ENCODE assay signal across 8 cellular contexts in the genomic region with DNA sequence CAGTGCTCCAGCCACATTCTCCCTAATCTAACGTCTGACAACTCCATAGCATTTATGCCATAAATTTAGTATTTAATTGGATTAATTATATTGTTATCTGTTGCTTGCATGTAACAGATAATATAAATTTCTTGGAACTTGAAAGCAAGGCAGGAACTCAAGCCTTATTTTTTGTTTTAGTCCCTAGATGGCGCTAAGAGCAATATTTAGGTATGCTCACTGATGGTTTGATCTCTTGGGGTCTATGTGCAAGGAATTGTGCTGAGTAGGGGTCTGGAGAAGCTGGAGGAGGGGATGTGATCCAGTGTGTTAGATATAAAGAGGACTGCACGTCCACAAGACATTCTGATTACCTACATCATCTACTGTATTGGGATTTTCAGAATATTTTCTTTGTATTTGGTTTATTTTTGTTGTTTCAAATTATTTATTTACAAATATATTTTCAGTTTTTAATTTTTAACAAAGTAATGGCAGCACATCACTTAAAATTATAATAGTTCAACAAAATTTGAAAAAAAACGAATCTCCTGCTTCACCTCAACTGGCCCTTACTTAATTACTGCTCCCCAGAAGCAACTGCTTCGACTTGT. TPM values are rescaled to one million over a fixed set of nuclear protein-coding genes. Genes with fewer than 3 reads are reported as not detected.
DNase-seq lines count a peak whose midpoint lies in the region; ATAC-seq and TF ChIP-seq lines count a peak whose summit lies in the region.
"Had no signal": no experiment of that assay in that cellular context is flagged by ENCODE, and none has a peak within 500 bp of the region (broad histone marks: within the 10 kb centered on the region; RNA-seq: fewer than 3 reads in every experiment).

No MANE protein-coding gene starts in this region.

- H3K36me3 Mint-ChIP-seq in mesothelial cell of epicardium: no peaks in the 10 kb centered on the region

- no peak overlapping the region for H3K4me3 Mint-ChIP-seq in mesothelial cell of epicardium
- H3K4me3 Mint-ChIP-seq: stimulated activated naive CD8-positive, alpha-beta T cell treated with anti-CD3 and anti-CD28 coated beads, Interleukin-15, amount 100 ng/mL, for 72 hours had no signal

- H3K27me3 Mint-ChIP-seq in mesothelial cell of epicardium (ENCODE audit: low read depth): no peaks in the 10 kb centered on the region

- ATAC-seq in HG03521 (IDR thresholded peaks at IDR 0.05; ENCODE audit: unreplicated experiment): no peak
- ATAC-seq: stimulated activated naive CD8-positive, alpha-beta T cell treated with anti-CD3 and anti-CD28 coated beads, Interleukin-15, amount 100 ng/mL, for 72 hours had no signal

- H3F3A ChIP-seq in MM.1S (ENCODE audit: insufficient read depth, low read length): no peaks in the 10 kb centered on the region

- no peak overlapping the region for H3K27ac ChIP-seq in MM.1S (ENCODE audit: low read length)

- no peaks in the 10 kb centered on the region for H3K9me2 ChIP-seq in MM.1S (replicated peaks; ENCODE audit: insufficient read depth, low read length)

- H3K4me1 ChIP-seq in MM.1S (ENCODE audit: low read length): no peaks in the 10 kb centered on the region

- no peaks in the 10 kb centered on the region for H3K9me3 Mint-ChIP-seq in mesothelial cell of epicardium
- H3K9me3 Mint-ChIP-seq: stimulated activated naive CD8-positive, alpha-beta T cell treated with anti-CD3 and anti-CD28 coated beads, Interleukin-15, amount 100 ng/mL, for 72 hours had no signal

- no peaks in the 10 kb centered on the region for H3K27me3 ChIP-seq in MM.1S (replicated peaks; ENCODE audit: insufficient read depth, low read length)

- H3K4me2 ChIP-seq in MM.1S (ENCODE audit: low read depth, low read length): no peak overlapping the region

- H3K27ac Mint-ChIP-seq in mesothelial cell of epicardium: no peak overlapping the region
- H3K27ac Mint-ChIP-seq: stimulated activated naive CD8-positive, alpha-beta T cell treated with anti-CD3 and anti-CD28 coated beads, Interleukin-15, amount 100 ng/mL, for 72 hours had no signal

- no peaks in the 10 kb centered on the region for H3K79me2 ChIP-seq in MM.1S (ENCODE audit: low read length)

- no peaks in the 10 kb centered on the region for H4K20me1 ChIP-seq in MM.1S (ENCODE audit: insufficient read depth, low read length)

- no peaks in the 10 kb centered on the region for H3K9me3 ChIP-seq in MM.1S (replicated peaks; ENCODE audit: insufficient read depth, low read length)

- no peaks in the 10 kb centered on the region for H3K4me1 Mint-ChIP-seq in mesothelial cell of epicardium
- H3K4me1 Mint-ChIP-seq: stimulated activated naive CD8-positive, alpha-beta T cell treated with anti-CD3 and anti-CD28 coated beads, Interleukin-15, amount 100 ng/mL, for 72 hours had no signal

- no peak overlapping the region for H2AFZ ChIP-seq in MM.1S (ENCODE audit: low read length)

- H3K4me3 ChIP-seq in MM.1S (ENCODE audit: low read length) (no peak overlapping the region), WI38 (ENCODE audit: low read depth, low read length) (no peak overlapping the region)

- TF ChIP-seq CTCF in GM10266 (IDR thresholded peaks at IDR 0.05; ENCODE audit: control insufficient read depth, insufficient read depth, low read depth, missing control alignments) (peak; percentile 51), MM.1S (IDR thresholded peaks at IDR 0.05; ENCODE audit: low read length) (peak; percentile 55), WI38 (IDR thresholded peaks at IDR 0.05; ENCODE audit: low read depth, low read length) (peak; percentile 19; the same call in 1 of the 2 replicates), mesothelial cell of epicardium (IDR thresholded peaks at IDR 0.05; ENCODE audit: unreplicated experiment) (peak; percentile 33)

- no peak overlapping the region for H3K9ac ChIP-seq in MM.1S (ENCODE audit: low read length)

- no peaks in the 10 kb centered on the region for H3K36me3 ChIP-seq in MM.1S (replicated peaks; ENCODE audit: insufficient read depth, low read length)

- DNase-seq in GM10266 (ENCODE audit: extremely low spot score) (peak; percentile 56), MM.1S (peak; percentile 27), mesothelial cell of epicardium (ENCODE audit: low spot score in 2 of 2, unreplicated experiment in 2 of 2) (no peak), mesenteric fat pad (ENCODE audit: low spot score) (no peak)
- DNase-seq in activated T-cell treated with anti-CD3 and anti-CD28 coated beads, Interleukin-2, amount 50 U/mL, for 1 hour: no peak
- DNase-seq: stimulated activated naive CD8-positive, alpha-beta T cell treated with anti-CD3 and anti-CD28 coated beads, Interleukin-15, amount 100 ng/mL, for 72 hours had no signal

RNA-seq across cellular contexts. Expression of gene KATNAL2, which starts 32.8 kb away (rescaled TPM):
- 7.0 to 8.9 TPM (median 8.9 TPM) in 3 replicates for total RNA-seq in mesothelial cell of epicardium
- total RNA-seq in mesenteric fat pad: 4.8 TPM

RNA-seq across cellular contexts. Expression of gene PIAS2, which starts 32.9 kb away (rescaled TPM):
- 55.7 to 62.1 TPM (median 58.0 TPM) in 3 replicates for total RNA-seq in mesothelial cell of epicardium
- 41.3 TPM for total RNA-seq in mesenteric fat pad

Comparison
In these comparisons a context has a peak if more than half of its experiments do, and no peak if none do; other contexts are left out.
1. DNase-seq: peak in GM10266 (single experiment) and MM.1S (single experiment); none in mesothelial cell of epicardium (0 of 2), activated T-cell treated with anti-CD3 and anti-CD28 coated beads, Interleukin-2, amount 50 U/mL, for 1 hour (single experiment) and mesenteric fat pad (single experiment).
2. Peak in every context shown above with its lines, with median percentiles within 50 percentile points of each other: CTCF ChIP-seq.